22 cellular contexts compared by ENCODE assay signal in genomic region chrX:118218079-118218478, GRCh38.
"Had no signal": no experiment of that assay in that cellular context is flagged by ENCODE, and none has a peak within 500 bp of the region (broad histone marks: within the 10 kb centered on the region; RNA-seq: fewer than 3 reads in every experiment).

No MANE protein-coding gene starts in this region.

- ATAC-seq: T-cell had no signal

- H3K27ac ChIP-seq: HL-60, SJSA1 had no signal

- H3K9me3 Mint-ChIP-seq: T-cell had no signal

- H3K4me3 ChIP-seq: SJSA1 had no signal

- FAIRE-seq: RCC 7860 had no signal

- H3K4me2 ChIP-seq: SK-N-SH had no signal

- H3K4me1 Mint-ChIP-seq: T-cell had no signal

- H3K36me3 ChIP-seq: SJSA1 had no signal

- H3K9me2 ChIP-seq: SK-N-SH had no signal

- DNase-seq: KBM-7, MV-4-11, NCI-H1048, NCI-H1105, NCI-H1417, NCI-H1436 treated with DMSO at 0.1 percent for 48 hours, NCI-H1694, NCI-H187 treated with DMSO at 0.1 percent for 48 hours, NCI-H2029 treated with DMSO at 0.1 percent for 48 hours, NCI-H2227 treated with DMSO at 0.1 percent for 48 hours, NCI-H524, NCI-H526 treated with DMSO at 0.1 percent for 48 hours, NCI-H748 treated with DMSO at 0.1 percent for 48 hours, Right ventricle myocardium superior, RPMI8226, SIG-M5, SK-N-SH, SW 1271, T-cell had no signal

- H3K27me3 ChIP-seq: SJSA1 had no signal

- H3K9me3 ChIP-seq: SJSA1, SK-N-SH had no signal

- H3K36me3 Mint-ChIP-seq: T-cell had no signal

- H3K9ac ChIP-seq: SK-N-SH had no signal

- H3K27ac Mint-ChIP-seq: T-cell had no signal

- H3K4me3 Mint-ChIP-seq: T-cell had no signal
